ENCODE assay signal across 23 cellular contexts in the genomic region with DNA sequence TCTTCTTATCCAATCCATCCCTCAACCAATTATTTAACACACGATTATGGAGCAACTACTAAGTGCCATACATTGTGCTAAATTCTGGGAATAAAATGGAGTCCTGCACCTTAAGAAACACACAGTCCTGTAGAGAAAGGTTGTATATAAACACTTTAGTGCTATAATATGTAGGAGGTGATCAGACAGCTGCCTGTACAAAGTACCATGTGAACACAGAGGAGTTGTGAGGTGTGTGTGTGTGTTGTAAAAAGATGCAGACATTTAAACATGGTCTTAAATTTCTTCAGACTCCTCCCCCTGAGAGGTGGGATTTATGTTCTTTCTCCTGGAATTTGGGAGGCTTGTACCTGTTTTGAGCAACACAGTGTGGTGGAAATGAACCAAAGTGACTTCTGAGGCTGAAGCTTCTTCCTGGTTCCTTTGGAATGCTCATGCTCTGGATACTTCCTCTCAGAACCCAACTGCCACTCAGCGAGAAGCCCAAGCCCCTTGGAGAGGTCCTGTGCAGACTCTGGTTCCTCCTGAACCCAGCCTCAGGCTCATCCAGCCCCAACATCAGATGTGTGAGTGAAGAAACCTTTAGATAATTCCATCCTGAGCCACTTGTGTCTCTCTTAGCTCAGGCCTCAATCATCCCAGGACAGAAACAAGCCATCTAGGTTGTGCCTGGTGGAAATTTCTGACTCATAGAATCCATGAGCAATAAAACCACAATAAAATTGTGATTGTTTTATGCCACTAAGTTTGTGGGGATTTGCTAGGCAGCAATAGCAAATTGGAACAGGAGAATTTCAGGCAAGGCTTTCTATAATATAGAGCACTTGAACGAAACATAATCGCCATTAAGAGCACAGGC.
DNase-seq lines count a peak whose midpoint lies in the region; ATAC-seq, FAIRE-seq and TF ChIP-seq lines count a peak whose summit lies in the region.
"Had no signal": no experiment of that assay in that cellular context is flagged by ENCODE, and none has a peak within 500 bp of the region (broad histone marks: within the 10 kb centered on the region; RNA-seq: fewer than 3 reads in every experiment).

No MANE protein-coding gene starts in this region.

- no peak for TF ChIP-seq POLR2A in H54 (IDR thresholded peaks at IDR 0.05; ENCODE audit: low read depth, low read length)

- peak; percentile 92 for ATAC-seq in PC-3
- ATAC-seq in GM18858 (IDR thresholded peaks at IDR 0.05; ENCODE audit: unreplicated experiment) = no peak
- ATAC-seq in activated CD8-positive, alpha-beta T cell treated with anti-CD3 and anti-CD28 coated beads, Interleukin-2, amount 10 ng/mL, durations not matched to agents 7 days and 5 days = no peak
- ATAC-seq: activated T-cell treated with anti-CD3 and anti-CD28 coated beads, Interleukin-2, amount 50 U/mL, for 4 hours; stimulated activated naive B cell treated with anti-CD40 and anti-IgM and Interleukin-4, amounts not matched to agents 10 μg/mL and 1 μg/mL and 100 μg/mL, for 72 hours had no signal

- POLR2A ChIA-PET in PC-3 (lab: Charles Lee; ENCODE audit: unreplicated experiment) = no interaction called here
- POLR2A ChIA-PET in activated CD8-positive, alpha-beta T cell treated with anti-CD3 and anti-CD28 coated beads, Interleukin-2, amount 10 ng/mL, durations not matched to agents 7 days and 5 days (lab: Charles Lee) = no interaction called here

- CTCF ChIA-PET in PC-3 (lab: Charles Lee) = no interaction called here
- CTCF ChIA-PET in activated CD8-positive, alpha-beta T cell treated with anti-CD3 and anti-CD28 coated beads, Interleukin-2, amount 10 ng/mL, durations not matched to agents 7 days and 5 days (lab: Charles Lee) = interaction anchor here (1.1 to 2.1 kb wide), 2 partner anchors 190 to 227 kb away, joined by 3 to 7 read pairs; no protein-coding TSS in a partner anchor

- FAIRE-seq in H54 (lab: Jason Lieb, UNC) = peak; percentile 88

- no peaks in the 10 kb centered on the region for H3F3A ChIP-seq in PC-3 (ENCODE audit: low read length, unreplicated experiment)

- intact Hi-C loops in PC-3 (cut with micrococcal nuclease) = loop anchor here (5.0 kb wide), 1 partner anchor 425 kb away; no protein-coding TSS in a partner anchor

- H3K4me3 ChIP-seq in PC-3 (ENCODE audit: low read length) (no peak overlapping the region), fibroblast of lung (replicated peaks in 1 of 4; ENCODE audit: control extremely low read depth in 1 of 4, insufficient read depth in 1 of 4, low read depth in 3 of 4, low read length in 4 of 4) (no peak overlapping the region)
- H3K4me3 ChIP-seq: ascending aorta, esophagus squamous epithelium, tibial artery had no signal

- no peaks in the 10 kb centered on the region for H3K9me3 Mint-ChIP-seq in activated CD8-positive, alpha-beta T cell treated with anti-CD3 and anti-CD28 coated beads, Interleukin-2, amount 10 ng/mL, durations not matched to agents 7 days and 5 days (ENCODE audit: insufficient read depth)
- H3K9me3 Mint-ChIP-seq: activated B cell treated with CpG ODN at 0.5 μM for 24 hours; activated naive CD4-positive, alpha-beta T cell treated with anti-CD3 and anti-CD28 coated beads, Interleukin-2, amount 10 ng/mL, durations not matched to agents 7 days and 5 days; activated T-cell treated with anti-CD3 and anti-CD28 coated beads, Interleukin-2, amount 50 U/mL, for 4 hours; CD8-positive, alpha-beta memory T cell; IgD-negative memory B cell; stimulated activated naive B cell treated with anti-CD40 and anti-IgM and Interleukin-4, amounts not matched to agents 10 μg/mL and 1 μg/mL and 100 μg/mL, for 72 hours had no signal

- H3K4me1 ChIP-seq in PC-3 (ENCODE audit: insufficient read depth, low read length) (0 out of 2 replicates have a peak, but pooled peaks cover 6% of the 10 kb centered on the region), fibroblast of lung (ENCODE audit: control insufficient read depth, extremely low read depth, insufficient read depth, low read length) (no peaks in the 10 kb centered on the region)
- H3K4me1 ChIP-seq: ascending aorta, esophagus squamous epithelium, tibial artery had no signal

- H3K36me3 ChIP-seq in PC-3 (ENCODE audit: low read depth, low read length) (no peaks in the 10 kb centered on the region), fibroblast of lung (ENCODE audit: control insufficient read depth, insufficient read depth, low read length) (no peaks in the 10 kb centered on the region)
- H3K36me3 ChIP-seq: ascending aorta, esophagus squamous epithelium, tibial artery had no signal

- no peak for TF ChIP-seq CTCF in PC-3 (conservative IDR thresholded peaks at IDR 0.05; ENCODE audit: low read depth, low read length)
- no peak for TF ChIP-seq CTCF in fibroblast of lung (conservative IDR thresholded peaks at IDR 0.05 in 1 of 2, IDR thresholded peaks at IDR 0.05 in 1 of 2; ENCODE audit: low read depth in 1 of 2, low read length in 2 of 2)

- H3K9me3 ChIP-seq in PC-3 (ENCODE audit: low read length) = no peaks in the 10 kb centered on the region
- H3K9me3 ChIP-seq in fibroblast of lung (ENCODE audit: control insufficient read depth, insufficient read depth, low read depth, low read length) = no peaks in the 10 kb centered on the region
- H3K9me3 ChIP-seq: ascending aorta, esophagus squamous epithelium, tibial artery had no signal

- H3K27ac ChIP-seq in PC-3 (ENCODE audit: low read length) = no peak overlapping the region
- H3K27ac ChIP-seq in fibroblast of lung (ENCODE audit: insufficient read depth, low read length) = no peak overlapping the region
- H3K27ac ChIP-seq: ascending aorta, esophagus squamous epithelium, HL-60, tibial artery had no signal

- H3K4me2 ChIP-seq in PC-3 (ENCODE audit: low read length) (no peak overlapping the region), fibroblast of lung (ENCODE audit: extremely low read depth, insufficient read depth, low read length) (no peak overlapping the region)

- peaks cover 8% of the 10 kb centered on the region for H3K27me3 Mint-ChIP-seq in activated CD8-positive, alpha-beta T cell treated with anti-CD3 and anti-CD28 coated beads, Interleukin-2, amount 10 ng/mL, durations not matched to agents 7 days and 5 days (ENCODE audit: low read depth)
- H3K27me3 Mint-ChIP-seq: IgD-negative memory B cell; progenitor cell of endocrine pancreas; stimulated activated naive B cell treated with anti-CD40 and anti-IgM and Interleukin-4, amounts not matched to agents 10 μg/mL and 1 μg/mL and 100 μg/mL, for 72 hours had no signal

- H4K20me1 ChIP-seq in PC-3 (ENCODE audit: low read length) (no peaks in the 10 kb centered on the region), fibroblast of lung (ENCODE audit: control insufficient read depth, extremely low read depth, insufficient read depth, low read length) (no peaks in the 10 kb centered on the region)

- H3K9ac ChIP-seq in PC-3 (ENCODE audit: low read length) (no peak overlapping the region), fibroblast of lung (ENCODE audit: insufficient read depth, low read length) (no peak overlapping the region)

- no peak overlapping the region for H3K4me3 Mint-ChIP-seq in activated CD8-positive, alpha-beta T cell treated with anti-CD3 and anti-CD28 coated beads, Interleukin-2, amount 10 ng/mL, durations not matched to agents 7 days and 5 days
- H3K4me3 Mint-ChIP-seq: activated B cell treated with CpG ODN at 0.5 μM for 24 hours; activated naive CD4-positive, alpha-beta T cell treated with anti-CD3 and anti-CD28 coated beads, Interleukin-2, amount 10 ng/mL, durations not matched to agents 7 days and 5 days; activated T-cell treated with anti-CD3 and anti-CD28 coated beads, Interleukin-2, amount 50 U/mL, for 4 hours; CD8-positive, alpha-beta memory T cell; IgD-negative memory B cell; stimulated activated naive B cell treated with anti-CD40 and anti-IgM and Interleukin-4, amounts not matched to agents 10 μg/mL and 1 μg/mL and 100 μg/mL, for 72 hours had no signal

- no peak overlapping the region for H3K27ac Mint-ChIP-seq in activated CD8-positive, alpha-beta T cell treated with anti-CD3 and anti-CD28 coated beads, Interleukin-2, amount 10 ng/mL, durations not matched to agents 7 days and 5 days
- H3K27ac Mint-ChIP-seq: activated B cell treated with CpG ODN at 0.5 μM for 24 hours; activated naive CD4-positive, alpha-beta T cell treated with anti-CD3 and anti-CD28 coated beads, Interleukin-2, amount 10 ng/mL, durations not matched to agents 7 days and 5 days; CD8-positive, alpha-beta memory T cell; IgD-negative memory B cell; progenitor cell of endocrine pancreas; stimulated activated naive B cell treated with anti-CD40 and anti-IgM and Interleukin-4, amounts not matched to agents 10 μg/mL and 1 μg/mL and 100 μg/mL, for 72 hours had no signal

- DNase-seq in H54 (ENCODE audit: insufficient read length, low spot score) (no peak), PC-3 (peak; percentile 50), fibroblast of lung (ENCODE audit: low read depth in 2 of 2) (peak in 1 of 2 donors; percentile 27), renal cortical epithelial cell (ENCODE audit: low read depth) (peak; percentile 16)
- DNase-seq in activated CD8-positive, alpha-beta T cell treated with anti-CD3 and anti-CD28 coated beads, Interleukin-2, amount 10 ng/mL, durations not matched to agents 7 days and 5 days = no peak
- no peak for DNase-seq in activated T-cell treated with anti-CD3 and anti-CD28 coated beads, Interleukin-2, amount 50 U/mL, for 1 hour
- DNase-seq: activated B cell treated with CpG ODN at 0.5 μM for 24 hours; activated naive CD4-positive, alpha-beta T cell treated with anti-CD3 and anti-CD28 coated beads, Interleukin-2, amount 10 ng/mL, durations not matched to agents 7 days and 5 days; activated T-cell treated with anti-CD3 and anti-CD28 coated beads, Interleukin-2, amount 50 U/mL, for 4 hours; CD8-positive, alpha-beta memory T cell; effector memory CD4-positive, alpha-beta T cell; esophagus squamous epithelium; MM.1S; NCI-H1694; NCI-H82; stimulated activated CD4-positive, alpha-beta T cell treated with anti-CD3 and anti-CD28 coated beads, Interleukin-2, amount 100 ng/mL, for 24 hours; stimulated activated naive B cell treated with anti-CD40 and anti-IgM and Interleukin-4, amounts not matched to agents 10 μg/mL and 1 μg/mL and 100 μg/mL, for 72 hours; tibial artery had no signal

- H3K79me2 ChIP-seq in PC-3 (ENCODE audit: low read length) = no peaks in the 10 kb centered on the region
- H3K79me2 ChIP-seq in fibroblast of lung (ENCODE audit: control insufficient read depth, insufficient read depth, low read length) = no peaks in the 10 kb centered on the region

- no peaks in the 10 kb centered on the region for H3K4me1 Mint-ChIP-seq in activated CD8-positive, alpha-beta T cell treated with anti-CD3 and anti-CD28 coated beads, Interleukin-2, amount 10 ng/mL, durations not matched to agents 7 days and 5 days (ENCODE audit: low read depth)
- H3K4me1 Mint-ChIP-seq: activated B cell treated with CpG ODN at 0.5 μM for 24 hours; activated naive CD4-positive, alpha-beta T cell treated with anti-CD3 and anti-CD28 coated beads, Interleukin-2, amount 10 ng/mL, durations not matched to agents 7 days and 5 days; CD8-positive, alpha-beta memory T cell; IgD-negative memory B cell; stimulated activated naive B cell treated with anti-CD40 and anti-IgM and Interleukin-4, amounts not matched to agents 10 μg/mL and 1 μg/mL and 100 μg/mL, for 72 hours had no signal

- H3K36me3 Mint-ChIP-seq in activated CD8-positive, alpha-beta T cell treated with anti-CD3 and anti-CD28 coated beads, Interleukin-2, amount 10 ng/mL, durations not matched to agents 7 days and 5 days (ENCODE audit: low read depth) = no peaks in the 10 kb centered on the region
- H3K36me3 Mint-ChIP-seq: activated naive CD4-positive, alpha-beta T cell treated with anti-CD3 and anti-CD28 coated beads, Interleukin-2, amount 10 ng/mL, durations not matched to agents 7 days and 5 days; CD8-positive, alpha-beta memory T cell; IgD-negative memory B cell; stimulated activated naive B cell treated with anti-CD40 and anti-IgM and Interleukin-4, amounts not matched to agents 10 μg/mL and 1 μg/mL and 100 μg/mL, for 72 hours had no signal

- H2AFZ ChIP-seq in PC-3 (ENCODE audit: low read length) (peak overlapping the region; percentile 47; the same call in 1 of the 2 replicates), fibroblast of lung (ENCODE audit: low read length) (peak overlapping the region; percentile 23)

- H3K9me2 ChIP-seq in PC-3 (replicated peaks; ENCODE audit: low read length) = no peaks in the 10 kb centered on the region

- H3K27me3 ChIP-seq in PC-3 (ENCODE audit: low read length) (no peaks in the 10 kb centered on the region), fibroblast of lung (ENCODE audit: control insufficient read depth, insufficient read depth, low read length) (no peaks in the 10 kb centered on the region)
- H3K27me3 ChIP-seq: ascending aorta, esophagus squamous epithelium, tibial artery had no signal

- BruUV-seq in PC-3 (replicated peaks; lab: Mats Ljungman, UMichigan) = no TSS peak

Comparison
In these comparisons a context has a peak if more than half of its experiments do, and no peak if none do; other contexts are left out.
1. DNase-seq: peak in PC-3 (single experiment) and renal cortical epithelial cell (single experiment); none in H54 (single experiment), activated CD8-positive, alpha-beta T cell treated with anti-CD3 and anti-CD28 coated beads, Interleukin-2, amount 10 ng/mL, durations not matched to agents 7 days and 5 days (single experiment) and activated T-cell treated with anti-CD3 and anti-CD28 coated beads, Interleukin-2, amount 50 U/mL, for 1 hour (single experiment).